Comparison of ENCODE assay signal across 26 cellular contexts in genomic region chr11:23769214-23769613, GRCh38.
"Had no signal": no experiment of that assay in that cellular context is flagged by ENCODE, and none has a peak within 500 bp of the region (broad histone marks: within the 10 kb centered on the region; RNA-seq: fewer than 3 reads in every experiment).

No MANE protein-coding gene starts in this region.

- H3K4me1 ChIP-seq: gastrocnemius medialis, left lung, neural progenitor cell, parathyroid adenoma, right lobe of liver, suprapubic skin, upper lobe of right lung, uterus had no signal

- H3K27me3 Mint-ChIP-seq: effector memory CD8-positive, alpha-beta T cell; naive thymus-derived CD4-positive, alpha-beta T cell; progenitor cell of endocrine pancreas; stimulated activated naive CD8-positive, alpha-beta T cell treated with anti-CD3 and anti-CD28 coated beads, Interleukin-15, amount 100 ng/mL, for 72 hours had no signal

- H3K4me3 Mint-ChIP-seq: effector memory CD8-positive, alpha-beta T cell; naive thymus-derived CD4-positive, alpha-beta T cell; nephron; neural progenitor cell; stimulated activated naive CD8-positive, alpha-beta T cell treated with anti-CD3 and anti-CD28 coated beads, Interleukin-15, amount 100 ng/mL, for 72 hours had no signal

- H3K9me3 ChIP-seq: gastrocnemius medialis, right lobe of liver, upper lobe of right lung, uterus had no signal

- H3K4me2 ChIP-seq: neural progenitor cell had no signal

- H3K27me3 ChIP-seq: gastrocnemius medialis, left lung, neural progenitor cell, right lobe of liver, suprapubic skin, transverse colon, upper lobe of right lung, uterus had no signal

- H3K27ac ChIP-seq: gastrocnemius medialis, left lung, neural progenitor cell, parathyroid adenoma, right lobe of liver, suprapubic skin, transverse colon, upper lobe of right lung, uterus had no signal

- ATAC-seq: effector memory CD8-positive, alpha-beta T cell; gastrocnemius medialis; left cardiac atrium; left lung; naive thymus-derived CD4-positive, alpha-beta T cell; right lobe of liver; stimulated activated naive CD8-positive, alpha-beta T cell treated with anti-CD3 and anti-CD28 coated beads, Interleukin-15, amount 100 ng/mL, for 72 hours; upper lobe of right lung had no signal

- H3K4me3 ChIP-seq: gastrocnemius medialis, left lung, neural progenitor cell, right lobe of liver, suprapubic skin, transverse colon, upper lobe of right lung, uterus had no signal

- DNase-seq: cortex of kidney; effector memory CD8-positive, alpha-beta T cell; foreskin fibroblast; gastrocnemius medialis; head of caudate nucleus; left cardiac atrium; left lung; mesenchymal stem cell; midbrain; naive thymus-derived CD4-positive, alpha-beta T cell; right lobe of liver; small intestine; stimulated activated CD4-positive, alpha-beta T cell treated with anti-CD3 and anti-CD28 coated beads, Interleukin-15, amount 100 ng/mL, for 24 hours; stimulated activated CD4-positive, alpha-beta T cell treated with anti-CD3 and anti-CD28 coated beads, Interleukin-2, amount 100 ng/mL, for 48 hours; stimulated activated CD8-positive, alpha-beta memory T cell treated with anti-CD3 and anti-CD28 coated beads, Interleukin-4, amount 100 ng/mL, for 48 hours; stimulated activated naive CD4-positive, alpha-beta T cell; stimulated activated naive CD8-positive, alpha-beta T cell treated with anti-CD3 and anti-CD28 coated beads, Interleukin-15, amount 100 ng/mL, for 72 hours; transverse colon; upper lobe of right lung; uterus had no signal

- H3K4me1 Mint-ChIP-seq: naive thymus-derived CD4-positive, alpha-beta T cell; nephron; neural progenitor cell; stimulated activated naive CD8-positive, alpha-beta T cell treated with anti-CD3 and anti-CD28 coated beads, Interleukin-15, amount 100 ng/mL, for 72 hours had no signal

- H3K79me2 ChIP-seq: parathyroid adenoma had no signal

- H3K9ac ChIP-seq: neural progenitor cell, parathyroid adenoma had no signal

- H3K27ac Mint-ChIP-seq: effector memory CD8-positive, alpha-beta T cell; naive thymus-derived CD4-positive, alpha-beta T cell; nephron; neural progenitor cell; progenitor cell of endocrine pancreas; stimulated activated naive CD8-positive, alpha-beta T cell treated with anti-CD3 and anti-CD28 coated beads, Interleukin-15, amount 100 ng/mL, for 72 hours had no signal

- H3K36me3 ChIP-seq: gastrocnemius medialis, left lung, neural progenitor cell, right lobe of liver, suprapubic skin, transverse colon, upper lobe of right lung, uterus had no signal

- H3K36me3 Mint-ChIP-seq: naive thymus-derived CD4-positive, alpha-beta T cell; neural progenitor cell had no signal

- FAIRE-seq: islet of Langerhans, small intestine had no signal

- H2AFZ ChIP-seq: neural progenitor cell, parathyroid adenoma had no signal
